Comparison of ENCODE assay signal across 1 cellular context in genomic region chr13:35765941-35766340, GRCh38.
TF ChIP-seq lines count a peak whose summit lies in the region.

No MANE protein-coding gene starts in this region.

TF ChIP-seq in IMR-90, 13 proteins besides CTCF, POLR2A, EP300 and RAD21 (continued from another document):
- no peak for TF ChIP-seq ELK1 (IDR thresholded peaks at IDR 0.05; ENCODE audit: borderline replicate concordance, low read depth, low read length)
TF ChIP-seq in IMR-90: peak in this region for 0.
